4 cellular contexts compared by ENCODE assay signal in genomic region chr1:100774370-100774769, GRCh38. TPM values are rescaled to one million over a fixed set of nuclear protein-coding genes. Genes with fewer than 3 reads are reported as not detected.
"Had no signal": no experiment of that assay in that cellular context is flagged by ENCODE, and none has a peak within 500 bp of the region (broad histone marks: within the 10 kb centered on the region; RNA-seq: fewer than 3 reads in every experiment).

No MANE protein-coding gene starts in this region.

- H3K4me3 ChIP-seq: GM12878 had no signal

- DNase-seq: GDM1, GF-D8 had no signal

- ATAC-seq: GM12878 had no signal

RNA-seq across cellular contexts. Expression of gene VCAM1, which starts 54.8 kb away (rescaled TPM):
- total RNA-seq: G401 had no signal
